8 cellular contexts compared by ENCODE assay signal in genomic region chr2:190209579-190209978, GRCh38.
"Had no signal": no experiment of that assay in that cellular context is flagged by ENCODE, and none has a peak within 500 bp of the region (broad histone marks: within the 10 kb centered on the region; RNA-seq: fewer than 3 reads in every experiment).

No MANE protein-coding gene starts in this region.

- ATAC-seq: GM23338, HepG2, K562 had no signal

- H3K4me3 ChIP-seq: GM23338, K562 had no signal

- DNase-seq: H9, HCEC 1CT, KG1 had no signal

- FAIRE-seq: H1, H54, HepG2, K562 had no signal
